Comparison of ENCODE assay signal across 8 cellular contexts in genomic region chr5:119269061-119269579, GRCh38.
DNase-seq lines count a peak whose midpoint lies in the region; ATAC-seq, FAIRE-seq and TF ChIP-seq lines count a peak whose summit lies in the region.

No MANE protein-coding gene starts in this region.

- H3K4me2 ChIP-seq in parathyroid adenoma (ENCODE audit: low read length) = peak overlapping the region; percentile 99

- no peaks in the 10 kb centered on the region for H3K4me1 ChIP-seq in parathyroid adenoma

- peaks cover 42% of the 10 kb centered on the region for H3K4me1 Mint-ChIP-seq in activated T-helper 17 cell treated with anti-CD3 and anti-CD28 coated beads, Interleukin-2, amount 50 U/mL, for 72 hours

- peak overlapping the region; percentile 95 for H3K4me3 ChIP-seq in parathyroid adenoma (ENCODE audit: low read depth, low read length)

- ATAC-seq in HG02678 (IDR thresholded peaks at IDR 0.05; ENCODE audit: unreplicated experiment) = peak; percentile 3
- peak; percentile 47 for ATAC-seq in activated T-helper 17 cell treated with anti-CD3 and anti-CD28 coated beads, Interleukin-2, amount 50 U/mL, for 72 hours (replicated peaks)

- H3K9me3 ChIP-seq in parathyroid adenoma (ENCODE audit: control insufficient read depth, low read length) = no peaks in the 10 kb centered on the region

- peaks cover 54% of the 10 kb centered on the region for H3K36me3 Mint-ChIP-seq in activated T-helper 17 cell treated with anti-CD3 and anti-CD28 coated beads, Interleukin-2, amount 50 U/mL, for 72 hours (ENCODE audit: low read depth)

- no peak overlapping the region for H3K9ac ChIP-seq in parathyroid adenoma

- peak overlapping the region; percentile 96 for H2AFZ ChIP-seq in parathyroid adenoma

- H3K4me3 Mint-ChIP-seq in activated T-helper 17 cell treated with anti-CD3 and anti-CD28 coated beads, Interleukin-2, amount 50 U/mL, for 72 hours = peak overlapping the region; percentile 89

- FAIRE-seq in frontal cortex (lab: Jason Lieb, UNC) = no peak

- H3K27ac Mint-ChIP-seq in activated T-helper 17 cell treated with anti-CD3 and anti-CD28 coated beads, Interleukin-2, amount 50 U/mL, for 72 hours = peak overlapping the region; percentile 84

- H3K27me3 ChIP-seq in parathyroid adenoma (ENCODE audit: control insufficient read depth, insufficient read depth, low read length) = no peaks in the 10 kb centered on the region

- H3K79me2 ChIP-seq in parathyroid adenoma = no peaks in the 10 kb centered on the region

- H3K27ac ChIP-seq in parathyroid adenoma = peak overlapping the region; percentile 79

- peak; percentile 54 for DNase-seq in SIG-M5 treated with dmso at 0.1 percent for 504 hours (lab: John Stamatoyannopoulos, UW; ENCODE audit: unreplicated experiment)
- DNase-seq in SIG-M5 (lab: John Stamatoyannopoulos, UW) = no peak
- peak; percentile 53 for DNase-seq in NCI-H2227 (lab: John Stamatoyannopoulos, UW; ENCODE audit: unreplicated experiment)
- peak; percentile 15 for DNase-seq in globus pallidus (ENCODE audit: low spot score)
- DNase-seq in frontal cortex (ENCODE audit: low spot score in 2 of 2) = no peak

- H3K27me3 Mint-ChIP-seq in activated T-helper 17 cell treated with anti-CD3 and anti-CD28 coated beads, Interleukin-2, amount 50 U/mL, for 72 hours = no peaks in the 10 kb centered on the region

- H3K9me3 Mint-ChIP-seq in activated T-helper 17 cell treated with anti-CD3 and anti-CD28 coated beads, Interleukin-2, amount 50 U/mL, for 72 hours = no peaks in the 10 kb centered on the region

- no peak for TF ChIP-seq CTCF in parathyroid adenoma (IDR thresholded peaks at IDR 0.05)

- H3K36me3 ChIP-seq in parathyroid adenoma (ENCODE audit: control insufficient read depth, insufficient read depth, low read length) = no peaks in the 10 kb centered on the region

Comparison
In these comparisons a context has a peak if more than half of its experiments do, and no peak if none do; other contexts are left out.
1. DNase-seq: peak in SIG-M5 treated with dmso at 0.1 percent for 504 hours (single experiment), NCI-H2227 (single experiment) and globus pallidus (single experiment); none in SIG-M5 (single experiment) and frontal cortex (0 of 2).